Comparison of ENCODE assay signal across 1 cellular context in genomic region chr3:101619734-101620133, GRCh38.
A peak's percentile ranks its signal among the peaks of the same experiment; 100 is the strongest.
TF ChIP-seq lines count a peak whose summit lies in the region.

No MANE protein-coding gene starts in this region.

TF ChIP-seq in HepG2, 621 proteins besides CTCF, POLR2A, EP300 and RAD21:
- TF ChIP-seq REXO4 (CRISPR knock-in tag; IDR thresholded peaks at IDR 0.05; ENCODE audit: borderline replicate concordance) = no peak
- no peak for TF ChIP-seq ZFP91 (CRISPR knock-in tag; IDR thresholded peaks at IDR 0.05; ENCODE audit: borderline replicate concordance)
- no peak for TF ChIP-seq ASH2L (IDR thresholded peaks at IDR 0.05; ENCODE audit: insufficient read length, low read depth, low read length)
- peak; percentile 96 for TF ChIP-seq ZNF264 (CRISPR knock-in tag; IDR thresholded peaks at IDR 0.05)
- TF ChIP-seq MTF1 (CRISPR knock-in tag; IDR thresholded peaks at IDR 0.05) = no peak
- TF ChIP-seq ZNF101 (CRISPR knock-in tag; IDR thresholded peaks at IDR 0.05; ENCODE audit: borderline replicate concordance, low read depth) = no peak
